ENCODE assay signal across 8 cellular contexts in genomic region chr2:61178603-61179545, GRCh38. TPM values are rescaled to one million over a fixed set of nuclear protein-coding genes. Genes with fewer than 3 reads are reported as not detected.
A peak's percentile ranks its signal among the peaks of the same experiment; 100 is the strongest.
DNase-seq lines count a peak whose midpoint lies in the region; ATAC-seq and TF ChIP-seq lines count a peak whose summit lies in the region.

No MANE protein-coding gene starts in this region.

- peak overlapping the region; percentile 80 to 97 (median 94) for H3K4me3 Mint-ChIP-seq in naive thymus-derived CD8-positive, alpha-beta T cell

- H3K4me3 ChIP-seq in cardiac fibroblast (replicated peaks in 1 of 2; ENCODE audit: low read depth in 2 of 2, low read length in 2 of 2), result peak overlapping the region in 1 of 2 donors; percentile 63

- no peak for TF ChIP-seq CTCF in cardiac fibroblast (IDR thresholded peaks at IDR 0.05; ENCODE audit: low read depth, low read length)

- H3K27me3 Mint-ChIP-seq in naive thymus-derived CD8-positive, alpha-beta T cell, result no peaks in the 10 kb centered on the region

- DNase-seq in COLO668 (lab: John Stamatoyannopoulos, UW; ENCODE audit: unreplicated experiment) (peak; percentile 34), LHCN-M2 (ENCODE audit: low read depth) (peak; percentile 62), cardiac fibroblast (ENCODE audit: low read depth in 2 of 2) (peak; percentile 16 to 63), islet precursor cell (no peak), NCI-H2081 treated with DMSO at 0.1 percent for 48 hours (lab: John Stamatoyannopoulos, UW) (no peak), epidermal melanocyte (ENCODE audit: insufficient read length, low spot score) (no peak), Kasumi-1 (lab: John Stamatoyannopoulos, UW) (no peak)
- DNase-seq in naive thymus-derived CD8-positive, alpha-beta T cell, result no peak

- H3K9me3 Mint-ChIP-seq in naive thymus-derived CD8-positive, alpha-beta T cell, result no peaks in the 10 kb centered on the region

- POLR2A ChIA-PET in naive thymus-derived CD8-positive, alpha-beta T cell (lab: Charles Lee), result interaction anchor here (0.8 to 3.6 kb wide), 9 partner anchors 9 to 360 kb away, joined by 3 to 53 read pairs (median 3); partner anchors contain the start of genes C2orf74, PEX13, PUS10 and XPO1

- peak overlapping the region; percentile 88 to 99 (median 97) for H3K27ac Mint-ChIP-seq in naive thymus-derived CD8-positive, alpha-beta T cell

- no peak for ATAC-seq in naive thymus-derived CD8-positive, alpha-beta T cell

- H3K4me1 Mint-ChIP-seq in naive thymus-derived CD8-positive, alpha-beta T cell, result peaks cover 42 to 74% (median 69%) of the 10 kb centered on the region in 4 donors

- peaks cover 0 to 43% (median 17%) of the 10 kb centered on the region in 3 donors for H3K36me3 Mint-ChIP-seq in naive thymus-derived CD8-positive, alpha-beta T cell

RNA-seq across cellular contexts. Expression of gene C2orf74, which starts 16.9 kb away (rescaled TPM):
- total RNA-seq in LHCN-M2 (2014; rRNA removed), result 19.7 and 31.6 TPM in 2 replicates
- 25.0 TPM for polyA plus RNA-seq in LHCN-M2 (2012)
- total RNA-seq in naive thymus-derived CD8-positive, alpha-beta T cell, result 10 to 100 TPM; 21.3 to 25.7 TPM
- polyA plus RNA-seq in naive thymus-derived CD8-positive, alpha-beta T cell, result 10 to 100 TPM; 45.5 to 62.1 (median 56.9) TPM

Comparison
In these comparisons a context has a peak if more than half of its experiments do, and no peak if none do; other contexts are left out.
1. DNase-seq: peak in COLO668 (single experiment), LHCN-M2 (single experiment) and cardiac fibroblast (2 of 2); none in naive thymus-derived CD8-positive, alpha-beta T cell (0 of 10), islet precursor cell (single experiment), NCI-H2081 treated with DMSO at 0.1 percent for 48 hours (single experiment), epidermal melanocyte (single experiment) and Kasumi-1 (0 of 2).